In genomic region chr9:36892279-36892678, GRCh38 we compare ENCODE assay signal across 20 cellular contexts.
"Had no signal": no experiment of that assay in that cellular context is flagged by ENCODE, and none has a peak within 500 bp of the region (broad histone marks: within the 10 kb centered on the region; RNA-seq: fewer than 3 reads in every experiment).

No MANE protein-coding gene starts in this region.

- H3K4me1 ChIP-seq: colonic mucosa, pancreas, right lobe of liver had no signal

- H3K4me3 ChIP-seq: colonic mucosa, pancreas, right lobe of liver, smooth muscle cell, thoracic aorta had no signal

- DNase-seq: activated CD4-positive, alpha-beta T cell treated with anti-CD3 and anti-CD28 coated beads for 36 hours; activated CD4-positive, alpha-beta T cell treated with anti-CD3 and anti-CD28 coated beads, Interleukin-2, amount 50 U/mL, for 48 hours; activated naive CD4-positive, alpha-beta T cell treated with Interleukin-2 at 50 U/mL for 16 hours; activated naive CD8-positive, alpha-beta T cell treated with anti-CD3 and anti-CD28 coated beads, Interleukin-2, amount 50 U/mL, for 24 hours; anterior cingulate cortex; colonic mucosa; gastrocnemius medialis; kidney; left ventricle myocardium superior; mesenchymal stem cell; naive thymus-derived CD4-positive, alpha-beta T cell; right lobe of liver; stimulated activated CD4-positive, alpha-beta T cell treated with anti-CD3 and anti-CD28 coated beads, Interleukin-4, amount 100 ng/mL, for 1 hour had no signal

- H3K4me2 ChIP-seq: smooth muscle cell had no signal

- H3K9me3 Mint-ChIP-seq: activated naive CD8-positive, alpha-beta T cell treated with anti-CD3 and anti-CD28 coated beads, Interleukin-2, amount 50 U/mL, for 24 hours; central memory CD8-positive, alpha-beta T cell; naive thymus-derived CD4-positive, alpha-beta T cell had no signal

- H3K27ac ChIP-seq: colonic mucosa, gastrocnemius medialis, neutrophil, pancreas, right lobe of liver, thoracic aorta had no signal

- H3K27ac Mint-ChIP-seq: activated CD4-positive, alpha-beta T cell treated with anti-CD3 and anti-CD28 coated beads for 36 hours; activated naive CD8-positive, alpha-beta T cell treated with anti-CD3 and anti-CD28 coated beads, Interleukin-2, amount 50 U/mL, for 24 hours had no signal

- H3K36me3 ChIP-seq: colonic mucosa, gastrocnemius medialis, neutrophil, pancreas, right lobe of liver, thoracic aorta had no signal

- FAIRE-seq: kidney, pancreas, TTC549 had no signal

- ATAC-seq: activated CD4-positive, alpha-beta T cell treated with anti-CD3 and anti-CD28 coated beads for 36 hours; activated naive CD8-positive, alpha-beta T cell treated with anti-CD3 and anti-CD28 coated beads, Interleukin-2, amount 50 U/mL, for 24 hours; left ventricle myocardium superior; naive thymus-derived CD4-positive, alpha-beta T cell; pancreas; right lobe of liver had no signal

- H3K4me3 Mint-ChIP-seq: activated CD4-positive, alpha-beta T cell treated with anti-CD3 and anti-CD28 coated beads for 36 hours; activated naive CD8-positive, alpha-beta T cell treated with anti-CD3 and anti-CD28 coated beads, Interleukin-2, amount 50 U/mL, for 24 hours; brain; central memory CD8-positive, alpha-beta T cell; naive thymus-derived CD4-positive, alpha-beta T cell had no signal

- H3K36me3 Mint-ChIP-seq: brain; naive thymus-derived CD4-positive, alpha-beta T cell had no signal

- H3K27me3 ChIP-seq: colonic mucosa, gastrocnemius medialis, pancreas, right lobe of liver had no signal

- H3K9me3 ChIP-seq: colonic mucosa, gastrocnemius medialis, neutrophil, pancreas, right lobe of liver, thoracic aorta had no signal

- H3K4me1 Mint-ChIP-seq: activated CD4-positive, alpha-beta T cell treated with anti-CD3 and anti-CD28 coated beads for 36 hours; activated naive CD8-positive, alpha-beta T cell treated with anti-CD3 and anti-CD28 coated beads, Interleukin-2, amount 50 U/mL, for 24 hours; central memory CD8-positive, alpha-beta T cell; naive thymus-derived CD4-positive, alpha-beta T cell had no signal
